10 cellular contexts compared by ENCODE assay signal in the genomic region with DNA sequence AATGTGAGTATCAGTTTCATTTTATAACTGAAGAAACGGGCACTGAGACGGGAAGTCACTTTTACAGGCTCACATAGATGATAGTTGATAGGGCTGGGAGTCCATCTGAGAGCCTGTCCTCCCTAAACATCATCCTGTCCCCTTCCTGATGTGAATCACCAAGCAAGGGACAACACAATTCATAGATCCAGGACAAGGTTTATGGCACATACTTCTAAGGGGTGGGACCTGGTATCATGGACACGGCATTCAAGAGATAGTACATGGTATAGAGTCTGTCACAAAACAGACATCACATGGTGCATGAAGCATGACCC. TPM values are rescaled to one million over a fixed set of nuclear protein-coding genes. Genes with fewer than 3 reads are reported as not detected.
DNase-seq lines count a peak whose midpoint lies in the region; ATAC-seq, FAIRE-seq and TF ChIP-seq lines count a peak whose summit lies in the region.
"Had no signal": no experiment of that assay in that cellular context is flagged by ENCODE, and none has a peak within 500 bp of the region (broad histone marks: within the 10 kb centered on the region; RNA-seq: fewer than 3 reads in every experiment).

No MANE protein-coding gene starts in this region.

- peak overlapping the region; percentile 15 for H3K18ac ChIP-seq in trophoblast cell (ENCODE audit: low read length)

- no peak for TF ChIP-seq POLR2A in A549 (IDR thresholded peaks at IDR 0.05; ENCODE audit: low read length)

- H4K91ac ChIP-seq in trophoblast cell (ENCODE audit: low read depth, low read length), result peak overlapping the region; percentile 79

- H2BK5ac ChIP-seq in trophoblast cell (ENCODE audit: low read depth, low read length, poor library complexity), result peak overlapping the region; percentile 27

- H3K36me3 ChIP-seq in WERI-Rb-1 (no peaks in the 10 kb centered on the region), trophoblast cell (ENCODE audit: control insufficient read depth in 1 of 2, insufficient read depth in 2 of 2, low read length in 2 of 2) (peaks cover 0 to 2% of the 10 kb centered on the region in 2 experiments)

- no peak overlapping the region for H3K9ac ChIP-seq in trophoblast cell (ENCODE audit: low read length)

- H4K12ac ChIP-seq in trophoblast cell (ENCODE audit: low read depth, low read length), result no peak overlapping the region

- peak overlapping the region; percentile 91; the same call in 2 of the 3 replicates for H3K4me2 ChIP-seq in A549
- no peak overlapping the region for H3K4me2 ChIP-seq in trophoblast cell (ENCODE audit: low read length)

- no peaks in the 10 kb centered on the region for H3K9me3 ChIP-seq in A549
- no peaks in the 10 kb centered on the region for H3K9me3 ChIP-seq in WERI-Rb-1 (ENCODE audit: severe bottlenecking)
- H3K9me3 ChIP-seq in right cardiac atrium (ENCODE audit: control insufficient read depth, low read length), result no peaks in the 10 kb centered on the region
- H3K9me3 ChIP-seq in trophoblast cell (ENCODE audit: insufficient read depth, low read depth, low read length), result no peaks in the 10 kb centered on the region

- H2BK120ac ChIP-seq in trophoblast cell (ENCODE audit: insufficient read depth, low read length, poor library complexity), result peak overlapping the region; percentile 49

- H3K4ac ChIP-seq in trophoblast cell (ENCODE audit: low read depth, low read length), result peak overlapping the region; percentile 3

- WGBS in A549 (ENCODE audit: missing lambda C conversion rate), result 82% methylated on average over 3 of the region's 3 CpGs
- 14% methylated on average over 3 of the region's 3 CpGs for WGBS in right cardiac atrium
- no CpG with 5 or more reads among the region's 3 CpGs for WGBS in trophoblast cell (ENCODE audit: extremely low coverage, insufficient coverage, insufficient read length)

- H3K4me1 ChIP-seq in A549 (peaks cover 47% of the 10 kb centered on the region), right cardiac atrium (ENCODE audit: control insufficient read depth, insufficient read depth, low read length) (peaks cover 54% of the 10 kb centered on the region), trophoblast cell (ENCODE audit: control insufficient read depth in 1 of 2, insufficient read depth in 2 of 2, low read length in 2 of 2) (peaks cover 32 to 49% of the 10 kb centered on the region in 2 experiments)

- H2AFZ ChIP-seq in trophoblast cell (ENCODE audit: insufficient read depth, low read length, poor library complexity), result peak overlapping the region; percentile 6

- intact Hi-C loops in right cardiac atrium (cut with DNase I), result no loop called here

- H3K23ac ChIP-seq in trophoblast cell (ENCODE audit: low read length), result no peak overlapping the region

- H3K14ac ChIP-seq in trophoblast cell (ENCODE audit: low read length), result peak overlapping the region; percentile 32

- no peaks in the 10 kb centered on the region for H3K27me3 ChIP-seq in WERI-Rb-1 (ENCODE audit: insufficient read depth, low read depth, severe bottlenecking)
- H3K27me3 ChIP-seq in right cardiac atrium (ENCODE audit: control insufficient read depth, insufficient read depth), result no peaks in the 10 kb centered on the region
- no peaks in the 10 kb centered on the region for H3K27me3 ChIP-seq in trophoblast cell (ENCODE audit: insufficient read depth, low read length)

- peak overlapping the region; percentile 1 for H4K8ac ChIP-seq in trophoblast cell (ENCODE audit: low read depth, low read length)

- H3K79me1 ChIP-seq in trophoblast cell (ENCODE audit: low read length), result peaks cover 37% of the 10 kb centered on the region

- TF ChIP-seq CTCF in A549 (IDR thresholded peaks at IDR 0.05) (no peak), WERI-Rb-1 (IDR thresholded peaks at IDR 0.05; ENCODE audit: low read depth, low read length) (no peak), GM20000 (IDR thresholded peaks at IDR 0.05; ENCODE audit: extremely low read depth, missing control alignments) (no peak)

- no peak for TF ChIP-seq RAD21 in A549 (conservative IDR thresholded peaks at IDR 0.05 in 1 of 2, IDR thresholded peaks at IDR 0.05 in 1 of 2)

- no peak for FAIRE-seq in A549 (lab: Jason Lieb, UNC)

- peak overlapping the region; percentile 37 for H2AK5ac ChIP-seq in trophoblast cell (ENCODE audit: low read length)

- peak overlapping the region; percentile 92 to 93 for H3K27ac ChIP-seq in A549
- H3K27ac ChIP-seq in WERI-Rb-1, result 0 out of 2 replicates have a peak overlapping the region, but pooled peaks have one; percentile 7
- H3K27ac ChIP-seq in right cardiac atrium (ENCODE audit: low read length), result peak overlapping the region; percentile 97
- peak overlapping the region; percentile 90 for H3K27ac ChIP-seq in trophoblast cell (ENCODE audit: low read depth, low read length)

- POLR2A ChIA-PET in A549 (lab: Yijun Ruan, JAX), result no interaction called here

- TF ChIP-seq EP300 in A549 (IDR thresholded peaks at IDR 0.05), result no peak

- DNase-seq in A549 (ENCODE audit: low read depth in 1 of 2, low spot score in 1 of 2) (no peak), WERI-Rb-1 (no peak), right cardiac atrium (no peak), trophoblast cell (no peak), GM20000 (ENCODE audit: low spot score) (no peak), foreskin melanocyte (no peak), A172 (ENCODE audit: low spot score) (no peak)
- DNase-seq in effector CD4-positive, alpha-beta T cell, result no peak
- DNase-seq: activated naive CD4-positive, alpha-beta T cell treated with anti-CD3 and anti-CD28 coated beads, Interleukin-2, amount 50 U/mL, for 16 hours; naive thymus-derived CD8-positive, alpha-beta T cell had no signal

- H3K4me3 ChIP-seq in A549, result no peak overlapping the region
- H3K4me3 ChIP-seq in WERI-Rb-1 (ENCODE audit: low read depth, low read length), result no peak overlapping the region
- no peak overlapping the region for H3K4me3 ChIP-seq in right cardiac atrium (ENCODE audit: low read length)
- no peak overlapping the region for H3K4me3 ChIP-seq in trophoblast cell (ENCODE audit: low read depth, low read length)

- CTCF ChIA-PET in A549 (lab: Yijun Ruan, JAX), result interaction anchor here (0.6 to 9.0 kb wide), 10 partner anchors 8 to 849 kb away, joined by 3 to 72 read pairs (median 12); no protein-coding TSS in a partner anchor

- H2BK12ac ChIP-seq in trophoblast cell (ENCODE audit: low read length), result peak overlapping the region; percentile 21

- ATAC-seq in A549, result no peak
- ATAC-seq in right cardiac atrium, result no peak
- ATAC-seq: naive thymus-derived CD8-positive, alpha-beta T cell had no signal

- peaks cover 6% of the 10 kb centered on the region for H3K79me2 ChIP-seq in trophoblast cell (ENCODE audit: control insufficient read depth, insufficient read depth, low read length, poor library complexity)

TF ChIP-seq in A549, 52 proteins besides CTCF, POLR2A, EP300 and RAD21:
- TF ChIP-seq FOSL2 (IDR thresholded peaks at IDR 0.05), result no peak
- no peak for TF ChIP-seq FOSL2 (CRISPR knock-in tag; IDR thresholded peaks at IDR 0.05)
- no peak for TF ChIP-seq BCL3 (IDR thresholded peaks at IDR 0.05)
- TF ChIP-seq USF2 (IDR thresholded peaks at IDR 0.05), result no peak
- TF ChIP-seq PBX3 (IDR thresholded peaks at IDR 0.05), result no peak
- no peak for TF ChIP-seq FOXS1 (CRISPR knock-in tag; IDR thresholded peaks at IDR 0.05)
- TF ChIP-seq CBX8 (IDR thresholded peaks at IDR 0.05), result no peak
- TF ChIP-seq MYC (IDR thresholded peaks at IDR 0.05; ENCODE audit: borderline replicate concordance, low read length), result no peak
- TF ChIP-seq CHD2 (IDR thresholded peaks at IDR 0.05; ENCODE audit: low read length, partially characterized antibody), result no peak
TF ChIP-seq in A549: peak in this region for 0.

RNA-seq across cellular contexts. Expression of gene GSN, which starts 20.6 kb away (rescaled TPM):
- polyA plus RNA-seq in A549 (2011; rRNA removed) (77.2 and 88.5 TPM in 2 replicates), A549 (2017; fragmentation: RNase III; extraction: RNeasy Plus Mini Kit Qiagen cat#74134 plus additional on column Dnase treatment) (24.5 to 36.5 TPM (median 33.7 TPM) in 3 replicates), right cardiac atrium (1,813 TPM)
- polyA plus RNA-seq in A549 (2012; cell fraction: cytosol; rRNA removed), result 39.8 and 42.0 TPM in 2 replicates
- polyA plus RNA-seq in A549 (2012; cell fraction: nucleus; rRNA removed), result 76.2 and 84.7 TPM in 2 replicates
- 110 TPM in 2 replicates for polyA minus RNA-seq in A549 (2011; rRNA and poly(A)+ RNA removed)
- total RNA-seq in right cardiac atrium, result 1,000 to 10,000 TPM in 3 of 4 donors, 100 to 1,000 TPM in 1; 949 to 1,838 (median 1,489) TPM
- 103 and 105 TPM in 2 replicates for polyA plus RNA-seq in trophoblast cell (2013)
- total RNA-seq in A172 (2014; rRNA removed; shearing (Covaris generic)), result 162 and 164 TPM in 2 replicates

Comparison
In these comparisons a context has a peak if more than half of its experiments do, and no peak if none do; other contexts are left out.
1. H3K27ac ChIP-seq: peak in every context shown above with its lines; median percentile 97 in right cardiac atrium; 92 in A549; 90 in trophoblast cell; 7 in WERI-Rb-1.